ENCODE assay signal across 12 cellular contexts in the genomic region with DNA sequence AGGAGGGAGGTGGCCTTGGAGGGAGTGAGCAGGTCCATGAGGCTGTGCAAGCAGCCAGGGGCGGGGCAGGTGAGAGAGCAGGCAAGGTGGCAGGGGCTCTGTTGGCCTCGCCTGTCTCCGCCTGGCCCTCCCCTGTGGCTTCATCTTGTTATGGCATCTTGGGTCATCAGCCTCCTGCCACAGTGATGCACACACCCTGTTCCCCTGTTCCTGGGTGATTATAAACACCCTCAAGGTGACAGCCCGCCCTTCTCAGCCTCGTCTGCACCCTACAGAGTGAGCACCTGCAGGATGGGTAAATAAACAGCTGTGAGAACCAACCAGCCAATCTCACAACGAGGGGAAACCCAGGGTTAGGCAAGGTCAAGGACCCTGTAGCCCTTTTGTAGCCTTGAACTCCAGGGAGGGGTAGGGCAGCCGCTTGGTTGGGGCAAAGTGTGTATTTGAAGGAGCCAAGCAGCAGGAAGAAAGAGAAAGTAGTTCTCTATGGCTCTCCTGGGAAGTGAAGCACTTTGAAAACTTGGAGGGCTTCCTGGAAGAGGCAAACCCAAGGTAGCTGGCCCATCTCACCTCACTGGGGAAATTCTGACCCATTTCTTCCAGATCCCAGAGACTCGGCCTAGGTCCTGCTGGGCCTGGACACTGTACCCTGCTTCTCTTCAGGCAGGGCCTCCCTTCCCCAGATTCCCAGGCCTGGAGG.
A peak's percentile ranks its signal among the peaks of the same experiment; 100 is the strongest.
DNase-seq lines count a peak whose midpoint lies in the region; ATAC-seq and TF ChIP-seq lines count a peak whose summit lies in the region.
"Had no signal": no experiment of that assay in that cellular context is flagged by ENCODE, and none has a peak within 500 bp of the region (broad histone marks: within the 10 kb centered on the region; RNA-seq: fewer than 3 reads in every experiment).

No MANE protein-coding gene starts in this region.

- no peak overlapping the region for H3K9ac ChIP-seq in SK-N-SH

- H3K27me3 ChIP-seq in SK-N-SH (ENCODE audit: insufficient read depth) (no peaks in the 10 kb centered on the region; the same call in 1 of the 2 replicates), left lung (no peaks in the 10 kb centered on the region), thymus (ENCODE audit: control insufficient read depth, insufficient read depth) (no peaks in the 10 kb centered on the region)
- H3K27me3 ChIP-seq: ascending aorta had no signal

- POLR2A ChIA-PET in SK-N-SH (lab: Yijun Ruan, JAX) (no interaction called here), WTC11 (lab: Charles Lee) (no interaction called here)

- no peak overlapping the region for H2AFZ ChIP-seq in SK-N-SH (ENCODE audit: low read depth)

- ATAC-seq in SK-N-SH treated with all-trans-retinoic acid at 6 μM for 48 hours, result no peak
- ATAC-seq in WTC11, result peak; percentile 34; the same call in 1 of the 2 replicates
- ATAC-seq in left lung, result peak; percentile 92
- no peak for ATAC-seq in HG03139 (IDR thresholded peaks at IDR 0.05; ENCODE audit: unreplicated experiment)

- H3K27ac Mint-ChIP-seq in WTC11, result no peak overlapping the region

- H3K27ac ChIP-seq in SK-N-SH (ENCODE audit: low read depth in 2 of 2, low read length in 1 of 2), result no peak overlapping the region
- no peak overlapping the region for H3K27ac ChIP-seq in left lung
- H3K27ac ChIP-seq in thymus (ENCODE audit: low read depth), result peak overlapping the region; percentile 54
- no peak overlapping the region for H3K27ac ChIP-seq in caudate nucleus (ENCODE audit: low read depth, low read length)
- H3K27ac ChIP-seq: ascending aorta had no signal

- H3F3A ChIP-seq in SK-N-SH (replicated peaks; ENCODE audit: insufficient read depth), result no peaks in the 10 kb centered on the region

- TF ChIP-seq EP300 in SK-N-SH (IDR thresholded peaks at IDR 0.05; ENCODE audit: borderline replicate concordance in 1 of 2, low read depth in 1 of 2, low read length in 1 of 2), result no peak

- peak; percentile 16 for DNase-seq in SK-N-SH
- DNase-seq in WTC11 (ENCODE audit: low spot score), result no peak
- peak; percentile 73 to 78 for DNase-seq in left lung
- DNase-seq in NCI-H2227 treated with DMSO at 0.1 percent for 48 hours (lab: John Stamatoyannopoulos, UW), result no peak
- no peak for DNase-seq in caudate nucleus (lab: John Stamatoyannopoulos, UW)
- DNase-seq: Kasumi-1; stimulated activated naive CD4-positive, alpha-beta T cell treated with Interleukin-2 at 50 U/mL for 16 hours had no signal

- no peaks in the 10 kb centered on the region for H3K79me2 ChIP-seq in SK-N-SH (ENCODE audit: insufficient read depth)

- H3K4me1 ChIP-seq in SK-N-SH (ENCODE audit: control insufficient read depth in 1 of 2, insufficient read depth in 2 of 2, low read depth in 1 of 2, low read length in 1 of 2) (no peaks in the 10 kb centered on the region), left lung (peaks cover 5 to 6% of the 10 kb centered on the region in 2 donors), thymus (ENCODE audit: control insufficient read depth, insufficient read depth, low read length) (peaks cover 17% of the 10 kb centered on the region)
- H3K4me1 ChIP-seq: ascending aorta had no signal

- no peaks in the 10 kb centered on the region; the same call in 1 of the 2 replicates for H3K27me3 Mint-ChIP-seq in WTC11 (ENCODE audit: low read depth)

- H3K36me3 ChIP-seq in SK-N-SH (replicated peaks in 1 of 2; ENCODE audit: control insufficient read depth in 1 of 2, insufficient read depth in 2 of 2, low read length in 1 of 2) (no peaks in the 10 kb centered on the region), left lung (no peaks in the 10 kb centered on the region), thymus (ENCODE audit: control insufficient read depth, insufficient read depth) (no peaks in the 10 kb centered on the region)
- H3K36me3 ChIP-seq: ascending aorta had no signal

- H3K36me3 Mint-ChIP-seq in WTC11, result peaks cover 3% of the 10 kb centered on the region; the same call in 1 of the 2 replicates

- peaks cover 15% of the 10 kb centered on the region; the same call in 1 of the 2 replicates for H3K9me3 ChIP-seq in SK-N-SH
- H3K9me3 ChIP-seq in left lung, result no peaks in the 10 kb centered on the region
- H3K9me3 ChIP-seq in thymus (ENCODE audit: control insufficient read depth), result no peaks in the 10 kb centered on the region

- peaks cover 16% of the 10 kb centered on the region for H3K4me1 Mint-ChIP-seq in WTC11

- H3K4me3 Mint-ChIP-seq in WTC11, result no peak overlapping the region
- H3K4me3 Mint-ChIP-seq: nephron had no signal

- WGBS in SK-N-SH (ENCODE audit: low lambda C conversion rate), result 51% methylated on average over 6 of the region's 8 CpGs
- WGBS in thymus, result 66% methylated on average over 8 of the region's 8 CpGs

- H3K4me3 ChIP-seq in SK-N-SH (ENCODE audit: low read depth in 2 of 2, low read length in 1 of 2) (no peak overlapping the region), left lung (no peak overlapping the region), thymus (ENCODE audit: low read length) (no peak overlapping the region)
- H3K4me3 ChIP-seq: ascending aorta had no signal

- CTCF ChIA-PET in SK-N-SH (lab: Yijun Ruan, JAX), result interaction anchor here (1.1 to 5.0 kb wide), 4 partner anchors 8 to 206 kb away, joined by 3 to 44 read pairs (median 19); no protein-coding TSS in a partner anchor
- CTCF ChIA-PET in WTC11 (lab: Charles Lee), result interaction anchor here (1.1 to 2.2 kb wide), 6 partner anchors 9 to 204 kb away, joined by 3 to 9 read pairs (median 5); no protein-coding TSS in a partner anchor

- no peaks in the 10 kb centered on the region for H4K20me1 ChIP-seq in SK-N-SH (ENCODE audit: insufficient read depth)

- TF ChIP-seq RAD21 in SK-N-SH (IDR thresholded peaks at IDR 0.05; ENCODE audit: low read length), result no peak

- H3K9me2 ChIP-seq in SK-N-SH, result no peaks in the 10 kb centered on the region

- intact Hi-C loops in left lung (cut with DNase I), result no loop called here

- TF ChIP-seq CTCF in SK-N-SH (IDR thresholded peaks at IDR 0.05) (no peak), WTC11 (IDR thresholded peaks at IDR 0.05) (no peak), left lung (IDR thresholded peaks at IDR 0.05) (no peak)

- no peak overlapping the region for H3K4me2 ChIP-seq in SK-N-SH

- H3K9me3 Mint-ChIP-seq in WTC11, result peaks cover 18% of the 10 kb centered on the region

TF ChIP-seq in SK-N-SH, 30 proteins besides CTCF, POLR2A, EP300 and RAD21 (continues in another document):
- no peak for TF ChIP-seq POLR2AphosphoS5 (IDR thresholded peaks at IDR 0.05; ENCODE audit: low read depth, low read length)
- TF ChIP-seq RCOR1 (IDR thresholded peaks at IDR 0.05; ENCODE audit: low read length), result no peak
- no peak for TF ChIP-seq FOXJ3 (CRISPR knock-in tag; IDR thresholded peaks at IDR 0.05)
- TF ChIP-seq CHD2 (IDR thresholded peaks at IDR 0.05; ENCODE audit: low read length, partially characterized antibody), result no peak
- TF ChIP-seq EZH2phosphoT487 (IDR thresholded peaks at IDR 0.05; ENCODE audit: borderline replicate concordance, low read depth), result no peak

TF ChIP-seq in SK-N-SH treated with all-trans-retinoic acid at 6 μM for 48 hours, 23 proteins besides CTCF, POLR2A, EP300 and RAD21 (continues in another document):
- TF ChIP-seq ZNF70 (CRISPR knock-in tag; IDR thresholded peaks at IDR 0.05) (no peak), SNAI2 (CRISPR knock-in tag; IDR thresholded peaks at IDR 0.05) (no peak), CSDC2 (CRISPR knock-in tag; IDR thresholded peaks at IDR 0.05) (no peak), OSR1 (CRISPR knock-in tag; IDR thresholded peaks at IDR 0.05) (no peak), BACH2 (CRISPR knock-in tag; IDR thresholded peaks at IDR 0.05; ENCODE audit: borderline replicate concordance) (no peak)
- TF ChIP-seq, protein P1, sequence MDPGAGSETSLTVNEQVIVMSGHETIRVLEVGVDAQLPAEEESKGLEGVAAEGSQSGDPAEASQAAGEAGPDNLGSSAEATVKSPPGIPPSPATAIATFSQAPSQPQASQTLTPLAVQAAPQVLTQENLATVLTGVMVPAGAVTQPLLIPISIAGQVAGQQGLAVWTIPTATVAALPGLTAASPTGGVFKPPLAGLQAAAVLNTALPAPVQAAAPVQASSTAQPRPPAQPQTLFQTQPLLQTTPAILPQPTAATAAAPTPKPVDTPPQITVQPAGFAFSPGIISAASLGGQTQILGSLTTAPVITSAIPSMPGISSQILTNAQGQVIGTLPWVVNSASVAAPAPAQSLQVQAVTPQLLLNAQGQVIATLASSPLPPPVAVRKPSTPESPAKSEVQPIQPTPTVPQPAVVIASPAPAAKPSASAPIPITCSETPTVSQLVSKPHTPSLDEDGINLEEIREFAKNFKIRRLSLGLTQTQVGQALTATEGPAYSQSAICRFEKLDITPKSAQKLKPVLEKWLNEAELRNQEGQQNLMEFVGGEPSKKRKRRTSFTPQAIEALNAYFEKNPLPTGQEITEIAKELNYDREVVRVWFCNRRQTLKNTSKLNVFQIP (CRISPR knock-in tag; IDR thresholded peaks at IDR 0.05; ENCODE audit: borderline replicate concordance, low read depth), result no peak

TF ChIP-seq in WTC11, 78 proteins besides CTCF, POLR2A, EP300 and RAD21 (continues in another document):
- TF ChIP-seq, protein P2, sequence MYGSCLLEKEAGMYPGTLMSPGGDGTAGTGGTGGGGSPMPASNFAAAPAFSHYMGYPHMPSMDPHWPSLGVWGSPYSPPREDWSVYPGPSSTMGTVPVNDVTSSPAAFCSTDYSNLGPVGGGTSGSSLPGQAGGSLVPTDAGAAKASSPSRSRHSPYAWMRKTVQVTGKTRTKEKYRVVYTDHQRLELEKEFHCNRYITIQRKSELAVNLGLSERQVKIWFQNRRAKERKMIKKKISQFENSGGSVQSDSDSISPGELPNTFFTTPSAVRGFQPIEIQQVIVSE (CRISPR knock-in tag; IDR thresholded peaks at IDR 0.05; ENCODE audit: borderline replicate concordance), result no peak
- TF ChIP-seq, protein P3, sequence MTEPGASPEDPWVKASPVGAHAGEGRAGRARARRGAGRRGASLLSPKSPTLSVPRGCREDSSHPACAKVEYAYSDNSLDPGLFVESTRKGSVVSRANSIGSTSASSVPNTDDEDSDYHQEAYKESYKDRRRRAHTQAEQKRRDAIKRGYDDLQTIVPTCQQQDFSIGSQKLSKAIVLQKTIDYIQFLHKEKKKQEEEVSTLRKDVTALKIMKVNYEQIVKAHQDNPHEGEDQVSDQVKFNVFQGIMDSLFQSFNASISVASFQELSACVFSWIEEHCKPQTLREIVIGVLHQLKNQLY (CRISPR knock-in tag; IDR thresholded peaks at IDR 0.05), result no peak
- TF ChIP-seq, protein P4, sequence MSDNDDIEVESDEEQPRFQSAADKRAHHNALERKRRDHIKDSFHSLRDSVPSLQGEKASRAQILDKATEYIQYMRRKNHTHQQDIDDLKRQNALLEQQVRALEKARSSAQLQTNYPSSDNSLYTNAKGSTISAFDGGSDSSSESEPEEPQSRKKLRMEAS (CRISPR knock-in tag; IDR thresholded peaks at IDR 0.05), result no peak
- TF ChIP-seq JUN (CRISPR knock-in tag; IDR thresholded peaks at IDR 0.05), result no peak

Comparison
In these comparisons a context has a peak if more than half of its experiments do, and no peak if none do; other contexts are left out.
1. DNase-seq: peak in SK-N-SH (single experiment) and left lung (2 of 2); none in WTC11 (single experiment), NCI-H2227 treated with DMSO at 0.1 percent for 48 hours (single experiment) and caudate nucleus (0 of 61).
2. ATAC-seq: peak in WTC11 (single experiment) and left lung (single experiment); none in SK-N-SH treated with all-trans-retinoic acid at 6 μM for 48 hours (single experiment) and HG03139 (single experiment).